In the genomic region with DNA sequence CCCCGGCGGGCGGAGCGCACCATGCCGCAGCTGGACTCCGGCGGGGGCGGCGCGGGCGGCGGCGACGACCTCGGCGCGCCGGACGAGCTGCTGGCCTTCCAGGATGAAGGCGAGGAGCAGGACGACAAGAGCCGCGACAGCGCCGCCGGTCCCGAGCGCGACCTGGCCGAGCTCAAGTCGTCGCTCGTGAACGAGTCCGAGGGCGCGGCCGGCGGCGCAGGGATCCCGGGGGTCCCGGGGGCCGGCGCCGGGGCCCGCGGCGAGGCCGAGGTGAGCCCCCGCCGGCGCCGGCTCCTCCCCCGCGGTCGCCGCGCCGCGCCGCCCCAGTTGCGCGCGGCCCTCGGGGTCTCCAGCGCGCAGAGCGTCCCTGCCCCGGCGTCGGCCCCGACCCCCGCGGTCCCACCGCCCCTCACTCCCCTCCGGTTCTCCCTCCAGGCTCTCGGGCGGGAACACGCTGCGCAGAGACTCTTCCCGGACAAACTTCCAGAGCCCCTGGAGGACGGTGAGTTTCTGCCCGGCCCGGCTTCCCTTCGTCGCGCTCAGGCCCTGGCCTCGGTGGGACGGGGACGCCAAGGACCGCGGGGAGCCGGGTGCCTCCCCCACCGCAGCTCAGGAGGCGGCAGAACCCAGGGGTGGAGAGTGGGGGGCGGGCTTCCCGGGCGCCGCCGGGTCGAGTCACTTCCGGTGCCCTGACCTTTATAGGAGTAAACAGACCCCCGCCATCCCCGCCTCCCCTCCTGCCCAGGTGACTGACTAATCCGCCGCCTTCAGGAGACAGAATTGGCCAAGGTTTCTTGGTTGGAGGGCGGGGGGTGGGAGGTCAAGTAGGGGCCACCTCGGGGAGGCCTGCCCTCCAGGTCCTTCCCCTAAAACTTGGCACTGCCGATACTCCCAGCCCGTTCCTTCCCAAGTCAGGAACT, we compare ENCODE assay signal across 8 cellular contexts. TPM values are rescaled to one million over a fixed set of nuclear protein-coding genes. Genes with fewer than 3 reads are reported as not detected.
DNase-seq lines count a peak whose midpoint lies in the region; ATAC-seq and TF ChIP-seq lines count a peak whose summit lies in the region.

No MANE protein-coding gene starts in this region.

- H3K36me3 Mint-ChIP-seq in CD4-positive, CD25-positive, alpha-beta regulatory T cell, result peaks cover 40% of the 10 kb centered on the region
- peaks cover 34% of the 10 kb centered on the region for H3K36me3 Mint-ChIP-seq in T-helper 1 cell treated with Interleukin-12 subunit alpha and Interleukin-12 subunit beta and Interleukin-4 antibody, amounts not matched to agents 30 μg/mL and 1 μg/mL, for 36 hours (ENCODE audit: low read depth)

- peak overlapping the region; percentile 83 to 97 (median 92) for H3K4me3 Mint-ChIP-seq in CD4-positive, CD25-positive, alpha-beta regulatory T cell
- H3K4me3 Mint-ChIP-seq in T-helper 1 cell treated with Interleukin-12 subunit alpha and Interleukin-12 subunit beta and Interleukin-4 antibody, amounts not matched to agents 30 μg/mL and 1 μg/mL, for 36 hours, result peak overlapping the region; percentile 69

- WGBS in lung, 2 donors, result 3% methylated on average over 53 to 110 of the region's 110 CpGs

- ATAC-seq in CD4-positive, CD25-positive, alpha-beta regulatory T cell (ENCODE audit: low read depth in 2 of 2), result peak; percentile 44 to 49
- no peak for ATAC-seq in lung (ENCODE audit: insufficient read depth, low FRiP score)

- H3K27ac ChIP-seq in CD4-positive, CD25-positive, alpha-beta regulatory T cell (ENCODE audit: insufficient read depth, low read length, poor library complexity, severe bottlenecking), result peak overlapping the region; percentile 72
- peak overlapping the region in 1 of 2 donors; percentile 33 for H3K27ac ChIP-seq in lung (ENCODE audit: low read depth in 1 of 2, low read length in 1 of 2)

- peak overlapping the region; percentile 82 to 100 (median 83) for H3K27ac Mint-ChIP-seq in CD4-positive, CD25-positive, alpha-beta regulatory T cell
- H3K27ac Mint-ChIP-seq in T-helper 1 cell treated with Interleukin-12 subunit alpha and Interleukin-12 subunit beta and Interleukin-4 antibody, amounts not matched to agents 30 μg/mL and 1 μg/mL, for 36 hours, result no peak overlapping the region

- peaks cover 4 to 77% (median 43%) of the 10 kb centered on the region in 4 donors for H3K4me1 Mint-ChIP-seq in CD4-positive, CD25-positive, alpha-beta regulatory T cell
- peaks cover 51% of the 10 kb centered on the region for H3K4me1 Mint-ChIP-seq in T-helper 1 cell treated with Interleukin-12 subunit alpha and Interleukin-12 subunit beta and Interleukin-4 antibody, amounts not matched to agents 30 μg/mL and 1 μg/mL, for 36 hours (ENCODE audit: low read depth)

- peaks cover 28% of the 10 kb centered on the region for H3K27me3 Mint-ChIP-seq in CD4-positive, CD25-positive, alpha-beta regulatory T cell
- peaks cover 60% of the 10 kb centered on the region for H3K27me3 Mint-ChIP-seq in T-helper 1 cell treated with Interleukin-12 subunit alpha and Interleukin-12 subunit beta and Interleukin-4 antibody, amounts not matched to agents 30 μg/mL and 1 μg/mL, for 36 hours (ENCODE audit: low read depth)

- peak overlapping the region; percentile 94 for H3K4me3 ChIP-seq in CD4-positive, CD25-positive, alpha-beta regulatory T cell (ENCODE audit: low read depth, low read length)
- peak overlapping the region; percentile 52 for H3K4me3 ChIP-seq in HAP-1
- H3K4me3 ChIP-seq in astrocyte of the cerebellum (ENCODE audit: low read depth, low read length), result peak overlapping the region; percentile 53
- H3K4me3 ChIP-seq in lung, result peak overlapping the region; percentile 41

- H3K9me3 ChIP-seq in CD4-positive, CD25-positive, alpha-beta regulatory T cell (ENCODE audit: control insufficient read depth in 2 of 2, low read length in 2 of 2), result no peaks in the 10 kb centered on the region
- H3K9me3 ChIP-seq in HAP-1 (no peaks in the 10 kb centered on the region), lung (ENCODE audit: control insufficient read depth in 2 of 2, insufficient read depth in 1 of 2, low read length in 1 of 2) (no peaks in the 10 kb centered on the region)

- H3K9me3 Mint-ChIP-seq in CD4-positive, CD25-positive, alpha-beta regulatory T cell, result peaks cover 0 to 2% (median 0%) of the 10 kb centered on the region in 7 donors
- no peaks in the 10 kb centered on the region for H3K9me3 Mint-ChIP-seq in T-helper 1 cell treated with Interleukin-12 subunit alpha and Interleukin-12 subunit beta and Interleukin-4 antibody, amounts not matched to agents 30 μg/mL and 1 μg/mL, for 36 hours

- peaks cover 35% of the 10 kb centered on the region for H3K36me3 ChIP-seq in CD4-positive, CD25-positive, alpha-beta regulatory T cell (ENCODE audit: control insufficient read depth, insufficient read depth, low read length)
- H3K36me3 ChIP-seq in HAP-1 (replicated peaks) (no peaks in the 10 kb centered on the region), lung (ENCODE audit: control insufficient read depth in 2 of 2, insufficient read depth in 2 of 2, low read length in 2 of 2) (peaks cover 0 to 2% of the 10 kb centered on the region in 2 donors)

- peaks cover 87% of the 10 kb centered on the region for H3K4me1 ChIP-seq in CD4-positive, CD25-positive, alpha-beta regulatory T cell (ENCODE audit: control insufficient read depth, insufficient read depth, low read length, poor library complexity, severe bottlenecking)
- H3K4me1 ChIP-seq in HAP-1 (no peaks in the 10 kb centered on the region), lung (ENCODE audit: control insufficient read depth in 2 of 2, insufficient read depth in 2 of 2, low read length in 2 of 2) (peaks cover 0 to 15% of the 10 kb centered on the region in 2 donors)

- H3K27me3 ChIP-seq in CD4-positive, CD25-positive, alpha-beta regulatory T cell (ENCODE audit: control insufficient read depth, insufficient read depth, low read length), result peaks cover 2% of the 10 kb centered on the region
- H3K27me3 ChIP-seq in HAP-1 (ENCODE audit: low read depth) (no peaks in the 10 kb centered on the region), lung (ENCODE audit: control insufficient read depth, insufficient read depth) (no peaks in the 10 kb centered on the region)

- in situ Hi-C loops in HAP-1 (cut with MboI; ENCODE audit: low sequenced_read_pairs), result no loop called here
- in situ Hi-C loops in astrocyte of the cerebellum (cut with HindIII; ENCODE audit: low sequenced_read_pairs), result no loop called here

- DNase-seq in CD4-positive, CD25-positive, alpha-beta regulatory T cell, result peak; percentile 65 to 75 (median 67)
- DNase-seq in HAP-1 (ENCODE audit: low spot score in 2 of 2) (peak in 1 of 2 experiments; percentile 63), astrocyte of the cerebellum (ENCODE audit: low read depth) (no peak), lung (ENCODE audit: low spot score) (peak; percentile 35), NCI-H1930 (lab: John Stamatoyannopoulos, UW) (no peak), NCI-H2107 (lab: John Stamatoyannopoulos, UW) (no peak)
- peak; percentile 78 to 86 for DNase-seq in stimulated activated CD8-positive, alpha-beta memory T cell treated with anti-CD3 and anti-CD28 coated beads, Interleukin-7, amount 100 ng/mL, for 4 hours (ENCODE audit: low read depth in 2 of 2)

- TF ChIP-seq CTCF in astrocyte of the cerebellum (IDR thresholded peaks at IDR 0.05; ENCODE audit: low read depth, low read length, missing control alignments), result no peak
- TF ChIP-seq CTCF in lung (IDR thresholded peaks at IDR 0.05; ENCODE audit: control extremely low read depth, extremely low read depth), result no peak

RNA-seq across cellular contexts. Expression of a gene that starts 0.7 kb away (rescaled TPM):
- 234 TPM for total RNA-seq in CD4-positive, CD25-positive, alpha-beta regulatory T cell
- 100 to 1,000 TPM in 1 of 4 donors, 10 to 100 TPM in 3; 55.4 to 118 (median 79.9) TPM for polyA plus RNA-seq in CD4-positive, CD25-positive, alpha-beta regulatory T cell
- 1 to 10 TPM; 3.7 to 6.0 TPM for total RNA-seq in lung
- 1 to 10 TPM; 2.9 to 3.1 TPM for polyA plus RNA-seq in lung

Comparison
In these comparisons a context has a peak if more than half of its experiments do, and no peak if none do; other contexts are left out.
1. DNase-seq: peak in CD4-positive, CD25-positive, alpha-beta regulatory T cell (3 of 3), lung (single experiment) and stimulated activated CD8-positive, alpha-beta memory T cell treated with anti-CD3 and anti-CD28 coated beads, Interleukin-7, amount 100 ng/mL, for 4 hours (2 of 2); none in astrocyte of the cerebellum (single experiment), NCI-H1930 (0 of 2) and NCI-H2107 (single experiment).
2. H3K4me3 ChIP-seq: peak in every context shown above with its lines; median percentile 94 in CD4-positive, CD25-positive, alpha-beta regulatory T cell; 53 in astrocyte of the cerebellum; 52 in HAP-1; 41 in lung.
3. RNA of a gene that starts 0.7 kb away (total RNA-seq): 234 TPM in CD4-positive, CD25-positive, alpha-beta regulatory T cell (single experiment); 3.7 to 6.0 TPM in lung; every median in the first group is over 10 times any median in the second.